7 cellular contexts compared by ENCODE assay signal in the genomic region with DNA sequence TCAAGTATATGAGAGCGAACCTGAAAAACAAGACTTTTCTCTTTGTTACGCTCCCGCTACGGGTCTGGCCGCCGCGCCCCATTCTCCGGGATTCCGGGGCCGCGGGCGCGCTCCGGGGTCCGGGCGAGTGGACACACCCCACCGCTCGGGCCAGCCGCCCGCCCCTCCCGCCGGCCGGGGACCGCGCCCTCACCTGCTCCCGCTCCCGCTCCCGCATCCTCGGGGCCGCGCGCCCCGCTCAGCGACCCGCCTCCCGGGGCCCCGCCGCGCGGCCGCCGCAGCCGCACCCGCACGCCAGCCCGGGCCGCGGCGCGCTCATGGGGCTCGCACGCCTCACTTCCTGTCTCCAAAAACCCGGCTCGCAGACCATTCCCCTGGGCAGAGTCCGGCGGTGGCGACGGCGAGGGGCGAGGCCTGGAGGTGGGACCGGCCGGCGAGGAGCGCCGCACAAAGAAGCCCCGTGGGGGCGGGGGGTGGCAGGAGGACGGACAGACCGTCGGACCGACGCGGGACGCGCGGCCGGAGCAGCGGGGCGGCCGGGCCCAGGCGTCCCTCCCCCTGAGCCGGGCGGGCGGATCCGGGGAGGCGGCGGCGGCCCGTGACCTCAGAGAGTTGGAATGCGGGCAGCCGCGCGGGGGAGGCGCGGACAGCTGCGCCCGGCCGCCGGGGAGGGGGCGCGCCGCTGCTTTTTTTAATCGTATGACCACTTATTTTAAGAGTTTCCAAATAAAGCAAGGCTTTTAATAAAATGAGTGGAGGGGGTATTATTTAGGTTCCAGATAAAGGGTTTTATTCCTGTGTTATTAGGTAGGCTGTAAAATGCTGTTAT. TPM values are rescaled to one million over a fixed set of nuclear protein-coding genes. Genes with fewer than 3 reads are reported as not detected.
DNase-seq lines count a peak whose midpoint lies in the region; TF ChIP-seq lines count a peak whose summit lies in the region.

Gene PTPN21 (minus strand): TSS at position 550 of the 829 bp plus-strand sequence. CDS start 4,590 bp downstream, outside the sequence.

- no peaks in the 10 kb centered on the region for H3K9me3 ChIP-seq in skeletal muscle satellite cell (replicated peaks; ENCODE audit: low read length)

- H3K9ac ChIP-seq in skeletal muscle satellite cell (ENCODE audit: low read depth, low read length), result peak within 1 kb of the TSS; percentile 83

- H3K4me1 ChIP-seq in skeletal muscle satellite cell (ENCODE audit: control insufficient read depth, insufficient read depth, low read length), result peaks cover 46% of the 10 kb centered on the region

- H3K36me3 ChIP-seq in H7 (replicated peaks; ENCODE audit: control insufficient read depth, insufficient read depth, low read length) (no peaks in the 10 kb centered on the region), skeletal muscle satellite cell (ENCODE audit: insufficient read depth, low read length) (no peaks in the 10 kb centered on the region)

- peak; percentile 81 for DNase-seq in ELR (ENCODE audit: low read depth)
- DNase-seq in H7, result peak; percentile 97
- peak; percentile 79 for DNase-seq in RPMI7951 (ENCODE audit: low read depth)
- peak; percentile 67 for DNase-seq in choroid plexus epithelial cell (ENCODE audit: low read depth)
- peak; percentile 71 for DNase-seq in iris pigment epithelial cell (ENCODE audit: low read depth)
- DNase-seq in GDM1 (lab: John Stamatoyannopoulos, UW), result no peak

- no peak for TF ChIP-seq CTCF in choroid plexus epithelial cell (conservative IDR thresholded peaks at IDR 0.05; ENCODE audit: low read depth, low read length)

- peaks cover 11% of the 10 kb centered on the region; the same call in 1 of the 2 replicates for H3K27me3 ChIP-seq in H7 (ENCODE audit: control insufficient read depth, insufficient read depth, low read length)
- H3K27me3 ChIP-seq in skeletal muscle satellite cell (ENCODE audit: control insufficient read depth, insufficient read depth, low read length), result no peaks in the 10 kb centered on the region

- H3K4me3 ChIP-seq in H7 (ENCODE audit: insufficient read depth, low read depth, low read length) (peak within 1 kb of the TSS; percentile 66), choroid plexus epithelial cell (ENCODE audit: low read depth, low read length) (peak within 1 kb of the TSS; percentile 82), skeletal muscle satellite cell (ENCODE audit: low read length) (peak within 1 kb of the TSS; percentile 73)

- H3K4me2 ChIP-seq in skeletal muscle satellite cell (ENCODE audit: low read length), result peak within 1 kb of the TSS; percentile 99

RNA-seq across cellular contexts. Expression of gene PTPN21, which starts in this region (rescaled TPM):
- 3.5 and 6.1 TPM in 2 replicates for total RNA-seq in H7 (2014; rRNA removed; shearing (Covaris generic))
- 7.4 and 8.4 TPM in 2 replicates for total RNA-seq in RPMI7951 (2014; rRNA removed; shearing (Covaris generic))
- 6.6 and 8.1 TPM in 2 replicates for total RNA-seq in skeletal muscle satellite cell (2012; rRNA removed)
